In the genomic region with DNA sequence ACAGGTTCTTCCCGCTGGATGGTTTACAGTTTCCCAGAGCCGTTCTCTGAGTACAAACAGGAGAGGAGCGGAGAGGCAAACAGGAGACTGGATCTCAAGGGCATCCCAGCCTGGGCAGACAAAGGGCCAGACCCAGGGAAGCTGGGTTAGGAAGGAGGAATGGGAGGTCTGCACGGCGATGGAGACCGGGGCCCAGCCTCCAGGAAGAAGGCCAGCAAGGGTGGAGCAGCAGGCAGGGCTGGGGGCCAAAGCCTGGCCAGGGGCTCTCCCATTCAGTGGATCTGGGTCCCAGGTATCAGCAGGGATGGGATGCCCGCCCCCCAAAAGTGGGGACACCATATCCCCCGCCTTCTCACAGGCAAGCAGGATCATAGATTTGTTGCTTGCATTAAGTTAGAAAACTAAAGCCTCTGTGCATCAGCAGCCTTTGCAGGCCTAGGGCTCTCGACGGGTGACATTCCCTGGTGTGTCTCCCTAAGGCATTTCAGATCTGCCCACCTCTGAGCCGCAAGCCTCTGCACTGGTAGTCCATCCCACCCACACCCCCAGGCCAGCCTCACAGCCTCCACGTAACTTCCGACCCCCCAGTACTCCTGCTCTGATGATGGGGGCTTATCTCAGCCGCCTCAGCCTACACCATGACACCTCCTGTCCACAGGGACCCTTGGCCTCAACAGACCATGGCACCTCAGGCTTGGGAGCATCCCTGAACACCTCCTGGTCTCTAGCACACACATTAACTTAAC, we compare ENCODE assay signal across 29 cellular contexts. TPM values are rescaled to one million over a fixed set of nuclear protein-coding genes. Genes with fewer than 3 reads are reported as not detected.
DNase-seq lines count a peak whose midpoint lies in the region; ATAC-seq and TF ChIP-seq lines count a peak whose summit lies in the region.
"Had no signal": no experiment of that assay in that cellular context is flagged by ENCODE, and none has a peak within 500 bp of the region (broad histone marks: within the 10 kb centered on the region; RNA-seq: fewer than 3 reads in every experiment).

No MANE protein-coding gene starts in this region.

- H3K4me3 ChIP-seq in GM23338: no peak overlapping the region
- H3K4me3 ChIP-seq in spleen: no peak overlapping the region
- H3K4me3 ChIP-seq: A549, breast epithelium, gastrocnemius medialis, GM12878, Peyer's patch, suprapubic skin had no signal

- intact Hi-C loops in spleen (cut with DNase I; ENCODE audit: low total_unique reads): no loop called here

- peaks cover 10% of the 10 kb centered on the region; the same call in 1 of the 2 replicates for H3K4me1 ChIP-seq in GM23338 (ENCODE audit: insufficient read depth)
- peaks cover 0 to 52% (median 15%) of the 10 kb centered on the region in 6 donors for H3K4me1 ChIP-seq in spleen
- H3K4me1 ChIP-seq: breast epithelium had no signal

- H3K27ac Mint-ChIP-seq in GM23338 (0 out of 2 replicates have a peak overlapping the region, but pooled peaks have one; percentile 47), chondrocyte (ENCODE audit: unreplicated experiment) (peak overlapping the region; percentile 94), nephron (peak overlapping the region; percentile 52 to 99 (median 63))
- H3K27ac Mint-ChIP-seq: activated CD4-positive, alpha-beta T cell treated with anti-CD3 and anti-CD28 coated beads, Interleukin-2, amount 10 ng/mL, durations not matched to agents 24 days and 14 days; activated naive CD4-positive, alpha-beta T cell treated with anti-CD3 and anti-CD28 coated beads, Interleukin-2, amount 50 U/mL, for 72 hours; CD8-positive, alpha-beta T cell had no signal

- H3K27me3 ChIP-seq in GM23338 (ENCODE audit: insufficient read depth) (no peaks in the 10 kb centered on the region), spleen (replicated peaks in 1 of 7) (no peaks in the 10 kb centered on the region)
- H3K27me3 ChIP-seq: breast epithelium, gastrocnemius medialis, Peyer's patch, suprapubic skin had no signal

- H3K36me3 Mint-ChIP-seq in GM23338 (ENCODE audit: low read depth): peaks cover 31% of the 10 kb centered on the region
- peaks cover 58% of the 10 kb centered on the region for H3K36me3 Mint-ChIP-seq in chondrocyte (ENCODE audit: low read depth)
- H3K36me3 Mint-ChIP-seq in nephron (ENCODE audit: low read depth): peaks cover 71% of the 10 kb centered on the region
- H3K36me3 Mint-ChIP-seq: activated naive CD4-positive, alpha-beta T cell treated with anti-CD3 and anti-CD28 coated beads, Interleukin-2, amount 50 U/mL, for 72 hours; CD8-positive, alpha-beta T cell had no signal

- H3K27me3 Mint-ChIP-seq in GM23338 (ENCODE audit: insufficient read depth, low read depth, poor library complexity) (peaks cover 20% of the 10 kb centered on the region), chondrocyte (ENCODE audit: low read depth) (no peaks in the 10 kb centered on the region), nephron (ENCODE audit: low read depth) (no peaks in the 10 kb centered on the region)
- H3K27me3 Mint-ChIP-seq: activated CD4-positive, alpha-beta T cell treated with anti-CD3 and anti-CD28 coated beads, Interleukin-2, amount 10 ng/mL, durations not matched to agents 24 days and 14 days had no signal

- no peak overlapping the region for H2AFZ ChIP-seq in GM23338

- H3K27ac ChIP-seq in GM23338 (ENCODE audit: low read depth) (no peak overlapping the region), spleen (peak overlapping the region in 1 of 8 donors; percentile 16)
- H3K27ac ChIP-seq: WERI-Rb-1 had no signal

- no peaks in the 10 kb centered on the region; the same call in 1 of the 3 replicates for H3K9me3 Mint-ChIP-seq in GM23338
- H3K9me3 Mint-ChIP-seq in chondrocyte (ENCODE audit: low read depth): no peaks in the 10 kb centered on the region
- no peaks in the 10 kb centered on the region for H3K9me3 Mint-ChIP-seq in nephron
- H3K9me3 Mint-ChIP-seq: activated CD4-positive, alpha-beta T cell treated with anti-CD3 and anti-CD28 coated beads, Interleukin-2, amount 10 ng/mL, durations not matched to agents 24 days and 14 days; activated naive CD4-positive, alpha-beta T cell treated with anti-CD3 and anti-CD28 coated beads, Interleukin-2, amount 50 U/mL, for 72 hours; CD8-positive, alpha-beta T cell had no signal

- H3K4me3 Mint-ChIP-seq in GM23338 (no peak overlapping the region), chondrocyte (ENCODE audit: unreplicated experiment) (no peak overlapping the region), nephron (no peak overlapping the region)
- H3K4me3 Mint-ChIP-seq: activated CD4-positive, alpha-beta T cell treated with anti-CD3 and anti-CD28 coated beads, Interleukin-2, amount 10 ng/mL, durations not matched to agents 24 days and 14 days; CD8-positive, alpha-beta T cell had no signal

- H3K79me2 ChIP-seq in GM23338 (replicated peaks; ENCODE audit: insufficient read depth): peaks cover 7% of the 10 kb centered on the region; the same call in 1 of the 2 replicates

- H3K9me2 ChIP-seq in GM23338 (ENCODE audit: insufficient read depth): no peaks in the 10 kb centered on the region

- no peaks in the 10 kb centered on the region for H4K20me1 ChIP-seq in GM23338 (replicated peaks; ENCODE audit: insufficient read depth)

- H3K9me3 ChIP-seq in spleen: no peaks in the 10 kb centered on the region
- H3K9me3 ChIP-seq: A549, breast epithelium, gastrocnemius medialis, Peyer's patch, suprapubic skin had no signal

- DNase-seq in GM23338 (ENCODE audit: low spot score) (no peak), chondrocyte (ENCODE audit: low spot score) (peak; percentile 77), spleen (peak; percentile 67), NCI-H2227 treated with DMSO at 0.1 percent for 48 hours (lab: John Stamatoyannopoulos, UW) (no peak)
- DNase-seq: activated CD4-positive, alpha-beta T cell treated with anti-CD3 and anti-CD28 coated beads, Interleukin-2, amount 10 ng/mL, durations not matched to agents 24 days and 14 days; activated effector memory CD4-positive, alpha-beta T cell treated with Interleukin-2 at 50 U/mL for 16 hours; activated T-cell treated with anti-CD3 and anti-CD28 coated beads, Interleukin-2, amount 50 U/mL, for 1 hour; amygdala; CD8-positive, alpha-beta T cell; EL; gastrocnemius medialis; HCEC 1CT; KBM-7; NCI-H1092; NCI-H1694; NCI-H446; NCI-H748 treated with DMSO at 0.1 percent for 48 hours; stimulated activated naive CD4-positive, alpha-beta T cell treated with Interleukin-2 at 50 U/mL for 16 hours; WERI-Rb-1 had no signal

- H3K36me3 ChIP-seq in GM23338 (ENCODE audit: insufficient read depth): no peaks in the 10 kb centered on the region
- H3K36me3 ChIP-seq in spleen: peaks cover 0 to 94% (median 14%) of the 10 kb centered on the region in 6 donors
- H3K36me3 ChIP-seq: breast epithelium, gastrocnemius medialis, suprapubic skin, WERI-Rb-1 had no signal

- H3K4me2 ChIP-seq in GM23338: no peak overlapping the region

- H3K4me1 Mint-ChIP-seq in GM23338 (peaks cover 27% of the 10 kb centered on the region), chondrocyte (ENCODE audit: low read depth) (peaks cover 8% of the 10 kb centered on the region), nephron (peaks cover 36% of the 10 kb centered on the region)
- H3K4me1 Mint-ChIP-seq: activated CD4-positive, alpha-beta T cell treated with anti-CD3 and anti-CD28 coated beads, Interleukin-2, amount 10 ng/mL, durations not matched to agents 24 days and 14 days had no signal

- no peaks in the 10 kb centered on the region for H3F3A ChIP-seq in GM23338 (replicated peaks; ENCODE audit: low read depth)

- no peak for TF ChIP-seq POLR2A in spleen (IDR thresholded peaks at IDR 0.05)

- WGBS in spleen, 5 donors: 85 to 92% (median 87%) methylated on average over 14 of the region's 14 CpGs

- no peak for ATAC-seq in GM23338
- no peak for ATAC-seq in GM18498 (IDR thresholded peaks at IDR 0.05; ENCODE audit: unreplicated experiment)
- no peak for ATAC-seq in HG03139 (IDR thresholded peaks at IDR 0.05; ENCODE audit: unreplicated experiment)
- no peak for ATAC-seq in GM21825 (IDR thresholded peaks at IDR 0.05; ENCODE audit: unreplicated experiment)
- ATAC-seq: activated naive CD4-positive, alpha-beta T cell treated with anti-CD3 and anti-CD28 coated beads, Interleukin-2, amount 50 U/mL, for 72 hours; CD8-positive, alpha-beta T cell; gastrocnemius medialis; GM12878 had no signal

- TF ChIP-seq CTCF in GM23338 (conservative IDR thresholded peaks at IDR 0.05; ENCODE audit: low read depth in 2 of 2) (no peak), chondrocyte (IDR thresholded peaks at IDR 0.05) (no peak), nephron (IDR thresholded peaks at IDR 0.05; ENCODE audit: unreplicated experiment in 3 of 3) (no peak), spleen (IDR thresholded peaks at IDR 0.05 in 8 of 11, conservative IDR thresholded peaks at IDR 0.05 in 3 of 11) (no peak)

TF ChIP-seq in GM23338, 12 proteins besides CTCF, POLR2A, EP300 and RAD21 (continues in another document):
- TF ChIP-seq ZNF114 (CRISPR knock-in tag; IDR thresholded peaks at IDR 0.05): no peak

RNA-seq across cellular contexts. Expression of a gene that starts 59.9 kb away (rescaled TPM):
- total RNA-seq in GM23338 (2014; rRNA removed; shearing (Covaris generic)): 20.6 and 28.7 TPM in 2 replicates
- polyA plus RNA-seq in GM23338 (2016; fragmentation: Nextera tagmentation; extraction: Ambion mirVana) (6.2 TPM in 2 replicates), spleen (10 to 100 TPM; 17.7 to 31.4 (median 20.9) TPM)
- total RNA-seq in chondrocyte (320 to 433 TPM (median 426 TPM) in 3 replicates), spleen (100 to 1,000 TPM; 122 to 247 (median 152) TPM)

Comparison
In these comparisons a context has a peak if more than half of its experiments do, and no peak if none do; other contexts are left out.
1. DNase-seq: peak in chondrocyte (single experiment) and spleen (single experiment); none in GM23338 (single experiment) and NCI-H2227 treated with DMSO at 0.1 percent for 48 hours (single experiment).
2. Peak in every context shown above with its lines, with median percentiles within 50 percentile points of each other: H3K27ac Mint-ChIP-seq.